ENCODE assay signal across 8 cellular contexts in the genomic region with DNA sequence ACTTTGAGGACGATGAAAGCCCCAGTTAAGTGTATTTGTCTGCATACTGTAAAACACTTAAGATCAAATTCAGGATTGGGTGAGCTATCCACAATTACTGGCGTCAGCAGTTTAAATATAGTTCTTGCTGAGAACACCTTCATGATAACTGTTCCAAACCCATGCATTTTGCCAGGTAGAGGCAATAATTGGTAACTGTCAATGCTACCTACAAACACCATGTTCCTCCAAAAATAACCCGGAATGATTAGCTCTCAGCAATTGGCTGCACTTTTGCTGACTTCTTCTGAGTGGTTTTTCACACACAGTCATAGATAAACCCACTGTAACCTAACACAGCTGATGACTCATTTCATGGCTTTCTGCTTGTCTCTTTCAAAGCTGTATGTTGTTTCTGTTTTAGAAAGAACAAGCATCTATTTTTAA.
A peak's percentile ranks its signal among the peaks of the same experiment; 100 is the strongest.
DNase-seq lines count a peak whose midpoint lies in the region; ATAC-seq and TF ChIP-seq lines count a peak whose summit lies in the region.

No MANE protein-coding gene starts in this region.

- H4K20me1 ChIP-seq in OCI-LY3 (ENCODE audit: insufficient read depth, low read length): no peaks in the 10 kb centered on the region

- H3K4me2 ChIP-seq in OCI-LY3 (ENCODE audit: low read length): peak overlapping the region; percentile 61

- H3K27me3 ChIP-seq in ACC112 (ENCODE audit: insufficient read depth, low read length) (no peaks in the 10 kb centered on the region), OCI-LY3 (ENCODE audit: low read depth, low read length) (no peaks in the 10 kb centered on the region)

- no peak for TF ChIP-seq CTCF in OCI-LY3 (IDR thresholded peaks at IDR 0.05; ENCODE audit: low read depth, low read length)

- H3K36me3 ChIP-seq in ACC112 (ENCODE audit: insufficient read depth, low read length): 0 out of 2 replicates have a peak, but pooled peaks cover under 1% of the 10 kb centered on the region
- H3K36me3 ChIP-seq in OCI-LY3 (replicated peaks; ENCODE audit: low read depth, low read length): no peaks in the 10 kb centered on the region

- no peaks in the 10 kb centered on the region for H3K9me3 ChIP-seq in OCI-LY3 (ENCODE audit: insufficient read depth, low read length)

- peak; percentile 100 for ATAC-seq in GM18861 (IDR thresholded peaks at IDR 0.05; ENCODE audit: unreplicated experiment)
- ATAC-seq in HG02981 (IDR thresholded peaks at IDR 0.05; ENCODE audit: unreplicated experiment): peak; percentile 99

- H3K79me2 ChIP-seq in ACC112 (ENCODE audit: control insufficient read depth, insufficient read depth, low read length, unreplicated experiment) (no peaks in the 10 kb centered on the region), OCI-LY3 (ENCODE audit: low read length) (no peaks in the 10 kb centered on the region)

- H2AFZ ChIP-seq in ACC112 (ENCODE audit: low read length, unreplicated experiment): no peak overlapping the region
- H2AFZ ChIP-seq in OCI-LY3 (ENCODE audit: low read depth, low read length): no peak overlapping the region

- H3K4me3 ChIP-seq in ACC112 (ENCODE audit: low read depth, low read length) (peak overlapping the region; percentile 20; the same call in 1 of the 2 replicates), OCI-LY3 (ENCODE audit: low read length) (peak overlapping the region; percentile 26)

- H3K4me1 ChIP-seq in ACC112 (ENCODE audit: control insufficient read depth, insufficient read depth, low read length, unreplicated experiment) (peaks cover 17% of the 10 kb centered on the region), OCI-LY3 (ENCODE audit: low read length) (peaks cover 13% of the 10 kb centered on the region)

- peak overlapping the region; percentile 60 for H3K27ac ChIP-seq in ACC112 (ENCODE audit: low read depth, low read length)
- H3K27ac ChIP-seq in OCI-LY3 (ENCODE audit: low read length): no peak overlapping the region
- no peak overlapping the region for H3K27ac ChIP-seq in substantia nigra (ENCODE audit: low read depth, low read length, poor library complexity, severe bottlenecking)

- DNase-seq in glomerular endothelial cell (ENCODE audit: extremely low read depth, low read depth, low spot score) (peak; percentile 33), NAMALWA (ENCODE audit: low spot score) (no peak), substantia nigra (lab: John Stamatoyannopoulos, UW) (no peak), mesenteric fat pad (ENCODE audit: low spot score) (no peak)

- no peak overlapping the region for H3K9ac ChIP-seq in OCI-LY3 (ENCODE audit: low read length)
